In the genomic region with DNA sequence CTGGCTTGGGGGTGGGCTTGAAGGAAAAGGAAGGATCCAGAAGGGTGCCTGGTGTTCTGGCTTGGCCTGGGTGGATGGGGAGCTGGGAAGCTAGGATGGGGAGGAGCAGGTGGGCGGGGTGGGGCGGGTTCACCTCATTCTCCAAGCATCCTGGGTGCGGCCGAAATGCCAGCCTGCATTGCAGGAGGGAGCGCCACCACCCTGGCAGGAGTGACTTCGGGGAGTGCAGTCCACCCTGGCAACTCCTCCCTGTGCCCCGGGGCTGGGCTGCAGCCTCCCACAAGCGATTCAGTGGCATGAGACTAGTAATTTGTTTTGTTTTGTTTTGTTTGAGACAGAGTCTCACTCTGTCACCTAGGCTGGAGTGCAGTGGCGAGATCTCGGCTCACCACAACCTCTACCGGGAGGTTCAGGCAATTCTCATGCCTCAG, we compare ENCODE assay signal across 15 cellular contexts. TPM values are rescaled to one million over a fixed set of nuclear protein-coding genes. Genes with fewer than 3 reads are reported as not detected.
A peak's percentile ranks its signal among the peaks of the same experiment; 100 is the strongest.
DNase-seq lines count a peak whose midpoint lies in the region; ATAC-seq and TF ChIP-seq lines count a peak whose summit lies in the region.
"Had no signal": no experiment of that assay in that cellular context is flagged by ENCODE, and none has a peak within 500 bp of the region (broad histone marks: within the 10 kb centered on the region; RNA-seq: fewer than 3 reads in every experiment).

No MANE protein-coding gene starts in this region.

- H3K4me1 ChIP-seq in neural progenitor cell, result no peaks in the 10 kb centered on the region
- H3K4me1 ChIP-seq in spleen, result peaks cover 0 to 31% (median 8%) of the 10 kb centered on the region in 6 donors

- no peak for TF ChIP-seq POLR2A in spleen (IDR thresholded peaks at IDR 0.05)

- peaks cover 12% of the 10 kb centered on the region for H3K4me1 Mint-ChIP-seq in T-helper 2 cell treated with Interferon-gamma antibody and Interleukin-4, amounts not matched to agents 5 μg/mL and 100 μg/mL, for 36 hours (ENCODE audit: low read depth)
- H3K4me1 Mint-ChIP-seq in activated naive CD8-positive, alpha-beta T cell treated with anti-CD3 and anti-CD28 coated beads, Interleukin-2, amount 10 ng/mL, durations not matched to agents 7 days and 5 days, result peaks cover 22% of the 10 kb centered on the region
- H3K4me1 Mint-ChIP-seq in neural progenitor cell, result peaks cover under 1% of the 10 kb centered on the region

- no peak for DNase-seq in T-helper 2 cell treated with Interferon-gamma antibody and Interleukin-4, amounts not matched to agents 5 μg/mL and 100 μg/mL, for 36 hours (ENCODE audit: low spot score)
- DNase-seq in T-helper 2 cell, result no peak
- DNase-seq in M059J (ENCODE audit: low read depth), result peak; percentile 85
- no peak for DNase-seq in activated naive CD8-positive, alpha-beta T cell treated with anti-CD3 and anti-CD28 coated beads, Interleukin-2, amount 10 ng/mL, durations not matched to agents 7 days and 5 days
- no peak for DNase-seq in neural progenitor cell (ENCODE audit: low spot score)
- no peak for DNase-seq in spleen
- DNase-seq: activated T-cell treated with anti-CD3 and anti-CD28 coated beads, Interleukin-2, amount 50 U/mL, for 4 hours; Karpas-422; NCI-H446 treated with DMSO at 0.1 percent for 48 hours; stimulated activated CD4-positive, alpha-beta T cell treated with anti-CD3 and anti-CD28 coated beads, Interleukin-15, amount 100 ng/mL, for 24 hours had no signal

- no peak overlapping the region for H3K9ac ChIP-seq in neural progenitor cell

- POLR2A ChIA-PET in activated naive CD8-positive, alpha-beta T cell treated with anti-CD3 and anti-CD28 coated beads, Interleukin-2, amount 10 ng/mL, durations not matched to agents 7 days and 5 days (lab: Charles Lee), result interaction anchor here (1.0 kb wide), 1 partner anchor 11 kb away, joined by 3 read pairs; no protein-coding TSS in a partner anchor

- no peaks in the 10 kb centered on the region for H3K36me3 Mint-ChIP-seq in T-helper 2 cell treated with Interferon-gamma antibody and Interleukin-4, amounts not matched to agents 5 μg/mL and 100 μg/mL, for 36 hours (ENCODE audit: low read depth)
- H3K36me3 Mint-ChIP-seq in activated naive CD8-positive, alpha-beta T cell treated with anti-CD3 and anti-CD28 coated beads, Interleukin-2, amount 10 ng/mL, durations not matched to agents 7 days and 5 days, result no peaks in the 10 kb centered on the region
- no peaks in the 10 kb centered on the region for H3K36me3 Mint-ChIP-seq in neural progenitor cell

- peak overlapping the region; percentile 53 for H3K27ac Mint-ChIP-seq in T-helper 2 cell treated with Interferon-gamma antibody and Interleukin-4, amounts not matched to agents 5 μg/mL and 100 μg/mL, for 36 hours
- peak overlapping the region; percentile 75 for H3K27ac Mint-ChIP-seq in activated naive CD8-positive, alpha-beta T cell treated with anti-CD3 and anti-CD28 coated beads, Interleukin-2, amount 10 ng/mL, durations not matched to agents 7 days and 5 days
- H3K27ac Mint-ChIP-seq in neural progenitor cell, result peak overlapping the region; percentile 66

- H3K4me2 ChIP-seq in neural progenitor cell, result no peak overlapping the region

- no peak for ATAC-seq in activated naive CD8-positive, alpha-beta T cell treated with anti-CD3 and anti-CD28 coated beads, Interleukin-2, amount 10 ng/mL, durations not matched to agents 7 days and 5 days (ENCODE audit: low read depth)
- ATAC-seq in HG02970 (IDR thresholded peaks at IDR 0.05; ENCODE audit: low FRiP score, unreplicated experiment) (no peak), HG03196 (IDR thresholded peaks at IDR 0.05; ENCODE audit: unreplicated experiment) (no peak)

- no peak overlapping the region for H3K4me3 Mint-ChIP-seq in T-helper 2 cell treated with Interferon-gamma antibody and Interleukin-4, amounts not matched to agents 5 μg/mL and 100 μg/mL, for 36 hours
- H3K4me3 Mint-ChIP-seq in activated naive CD8-positive, alpha-beta T cell treated with anti-CD3 and anti-CD28 coated beads, Interleukin-2, amount 10 ng/mL, durations not matched to agents 7 days and 5 days, result peak overlapping the region; percentile 67
- H3K4me3 Mint-ChIP-seq in neural progenitor cell, result no peak overlapping the region
- H3K4me3 Mint-ChIP-seq: activated T-cell treated with anti-CD3 and anti-CD28 coated beads, Interleukin-2, amount 50 U/mL, for 4 hours had no signal

- H4K20me1 ChIP-seq in neural progenitor cell (ENCODE audit: low read depth), result no peaks in the 10 kb centered on the region

- H3F3A ChIP-seq in neural progenitor cell (ENCODE audit: low read depth), result peaks cover 7% of the 10 kb centered on the region

- 64 to 79% (median 77%) methylated on average over 9 to 11 of the region's 11 CpGs for WGBS in spleen, 5 donors

- no peaks in the 10 kb centered on the region for H3K9me3 Mint-ChIP-seq in T-helper 2 cell treated with Interferon-gamma antibody and Interleukin-4, amounts not matched to agents 5 μg/mL and 100 μg/mL, for 36 hours
- no peaks in the 10 kb centered on the region for H3K9me3 Mint-ChIP-seq in activated naive CD8-positive, alpha-beta T cell treated with anti-CD3 and anti-CD28 coated beads, Interleukin-2, amount 10 ng/mL, durations not matched to agents 7 days and 5 days
- no peaks in the 10 kb centered on the region for H3K9me3 Mint-ChIP-seq in neural progenitor cell
- H3K9me3 Mint-ChIP-seq: activated T-cell treated with anti-CD3 and anti-CD28 coated beads, Interleukin-2, amount 50 U/mL, for 4 hours had no signal

- no peaks in the 10 kb centered on the region for H3K27me3 ChIP-seq in neural progenitor cell
- H3K27me3 ChIP-seq in spleen (replicated peaks in 1 of 7), result peaks cover 0 to 2% (median 0%) of the 10 kb centered on the region in 7 donors

- no peaks in the 10 kb centered on the region for H3K27me3 Mint-ChIP-seq in T-helper 2 cell treated with Interferon-gamma antibody and Interleukin-4, amounts not matched to agents 5 μg/mL and 100 μg/mL, for 36 hours (ENCODE audit: low read depth)
- no peaks in the 10 kb centered on the region for H3K27me3 Mint-ChIP-seq in activated naive CD8-positive, alpha-beta T cell treated with anti-CD3 and anti-CD28 coated beads, Interleukin-2, amount 10 ng/mL, durations not matched to agents 7 days and 5 days
- peaks cover 10% of the 10 kb centered on the region for H3K27me3 Mint-ChIP-seq in neural progenitor cell (ENCODE audit: insufficient read depth, low read depth)

- H3K36me3 ChIP-seq in neural progenitor cell (no peaks in the 10 kb centered on the region), spleen (no peaks in the 10 kb centered on the region)

- H3K4me3 ChIP-seq in neural progenitor cell, result no peak overlapping the region
- peak overlapping the region in 1 of 8 donors; percentile 4 for H3K4me3 ChIP-seq in spleen
- H3K4me3 ChIP-seq: lung had no signal

- H3K27ac ChIP-seq in neural progenitor cell (no peak overlapping the region), spleen (peak overlapping the region in 3 of 8 donors; percentile 6 to 69 (median 46))

- H3K9me3 ChIP-seq in neural progenitor cell (ENCODE audit: low read depth) (no peaks in the 10 kb centered on the region), spleen (no peaks in the 10 kb centered on the region)

- TF ChIP-seq CTCF in neural progenitor cell (IDR thresholded peaks at IDR 0.05) (no peak), spleen (IDR thresholded peaks at IDR 0.05 in 8 of 11, conservative IDR thresholded peaks at IDR 0.05 in 3 of 11) (no peak)

- intact Hi-C loops in spleen (cut with DNase I; ENCODE audit: low total_unique reads), result loop anchor here (10.0 kb wide), 1 partner anchor 217 kb away; no protein-coding TSS in a partner anchor

- no peaks in the 10 kb centered on the region for H3K79me2 ChIP-seq in neural progenitor cell (ENCODE audit: low read depth)

- H2AFZ ChIP-seq in neural progenitor cell (replicated peaks), result peak overlapping the region; percentile 1

RNA-seq across cellular contexts. Expression of gene TTC16, which starts 5.5 kb away (rescaled TPM):
- not detected in 2 replicates for total RNA-seq in M059J (2014; rRNA removed; shearing (Covaris generic))
- 1 to 10 TPM; 4.4 to 5.3 TPM for total RNA-seq in activated naive CD8-positive, alpha-beta T cell treated with anti-CD3 and anti-CD28 coated beads, Interleukin-2, amount 10 ng/mL, durations not matched to agents 7 days and 5 days
- total RNA-seq in neural progenitor cell (ENCODE audit: low replicate concordance), result not detected in 2 replicates
- total RNA-seq in spleen, result 1 to 10 TPM in 6 of 7 donors, under 1 TPM in 1; 0.60 to 3.1 (median 2.0) TPM
- under 1 TPM; 0.12 to 0.98 (median 0.61) TPM for polyA plus RNA-seq in spleen
- total RNA-seq: endothelial cell of umbilical vein, osteocyte had no signal
- polyA plus RNA-seq: endothelial cell of umbilical vein had no signal

RNA-seq across cellular contexts. Expression of gene PTRH1, which starts 5.9 kb away (rescaled TPM):
- 10.7 and 17.5 TPM in 2 replicates for total RNA-seq in M059J (2014; rRNA removed; shearing (Covaris generic))
- 10 to 100 TPM in 1 of 2 experiments, 1 to 10 TPM in 1; 9.9 to 13.1 TPM for total RNA-seq in activated naive CD8-positive, alpha-beta T cell treated with anti-CD3 and anti-CD28 coated beads, Interleukin-2, amount 10 ng/mL, durations not matched to agents 7 days and 5 days
- total RNA-seq in neural progenitor cell (ENCODE audit: low replicate concordance) (1.3 and 5.4 TPM in 2 replicates), spleen (10 to 100 TPM in 4 of 7 donors, 1 to 10 TPM in 3; 8.1 to 17.9 (median 10.7) TPM)
- polyA plus RNA-seq in spleen, result 10 to 100 TPM in 2 of 3 donors, 1 to 10 TPM in 1; 7.4 to 17.5 (median 14.7) TPM

RNA-seq across cellular contexts. Expression of gene TOR2A, which starts 13.7 kb away (rescaled TPM):
- total RNA-seq in M059J (2014; rRNA removed; shearing (Covaris generic)), result 10.4 and 12.3 TPM in 2 replicates
- total RNA-seq in activated naive CD8-positive, alpha-beta T cell treated with anti-CD3 and anti-CD28 coated beads, Interleukin-2, amount 10 ng/mL, durations not matched to agents 7 days and 5 days, result 10 to 100 TPM; 21.7 to 24.4 TPM
- total RNA-seq in neural progenitor cell (ENCODE audit: low replicate concordance), result 5.5 and 18.3 TPM in 2 replicates
- 10 to 100 TPM; 16.8 to 36.5 (median 24.5) TPM for total RNA-seq in spleen
- 10 to 100 TPM; 17.9 to 29.1 (median 18.4) TPM for polyA plus RNA-seq in spleen

RNA-seq across cellular contexts. Expression of gene CFAP157, which starts 14.6 kb away (rescaled TPM):
- total RNA-seq in M059J (2014; rRNA removed; shearing (Covaris generic)), result not detected in 2 replicates
- total RNA-seq in activated naive CD8-positive, alpha-beta T cell treated with anti-CD3 and anti-CD28 coated beads, Interleukin-2, amount 10 ng/mL, durations not matched to agents 7 days and 5 days, result under 1 TPM in 1 of 2 experiments, not detected in 1; 0.23 TPM
- total RNA-seq in neural progenitor cell (ENCODE audit: low replicate concordance) (0.31 TPM in 1 of 2 replicates, not detected in the other), spleen (under 1 TPM in 4 of 7 donors, not detected in 3; 0.13 to 0.21 (median 0.17) TPM)
- polyA plus RNA-seq in spleen, result under 1 TPM; 0.09 to 0.13 (median 0.12) TPM
- total RNA-seq: activated T-cell treated with anti-CD3 and anti-CD28 coated beads, Interleukin-2, amount 50 U/mL, for 4 hours; endothelial cell of umbilical vein had no signal

RNA-seq across cellular contexts. Expression of gene SH2D3C, which starts 57.1 kb away (rescaled TPM):
- total RNA-seq in M059J (2014; rRNA removed; shearing (Covaris generic)), result 0.12 TPM in 1 of 2 replicates, not detected in the other
- total RNA-seq in activated naive CD8-positive, alpha-beta T cell treated with anti-CD3 and anti-CD28 coated beads, Interleukin-2, amount 10 ng/mL, durations not matched to agents 7 days and 5 days, result 10 to 100 TPM; 64.6 to 67.1 TPM
- total RNA-seq in neural progenitor cell (ENCODE audit: low replicate concordance) (1.8 and 1.9 TPM in 2 replicates), spleen (10 to 100 TPM; 44.7 to 85.4 (median 61.2) TPM)
- polyA plus RNA-seq in spleen, result 10 to 100 TPM; 27.0 to 51.1 (median 34.3) TPM
